14 cellular contexts compared by ENCODE assay signal in the genomic region with DNA sequence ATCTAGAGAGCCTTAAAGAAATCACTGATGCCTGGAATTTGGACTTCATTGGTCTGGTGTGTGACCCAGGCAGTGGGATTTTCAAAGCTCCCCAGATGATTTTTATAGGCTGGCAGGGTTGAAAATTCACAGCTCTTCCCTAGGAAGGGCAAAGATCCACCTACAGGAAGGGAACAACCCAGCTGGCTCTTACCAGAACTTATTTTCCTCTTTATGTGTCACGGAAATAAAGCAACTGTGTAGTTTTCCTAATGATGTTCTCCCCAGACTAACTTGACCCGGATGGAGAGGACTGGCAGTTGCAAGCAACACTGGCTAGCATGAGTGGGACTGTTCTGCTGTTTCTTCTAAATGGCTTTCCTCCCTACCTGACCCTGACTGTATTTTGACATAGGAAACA.
"Had no signal": no experiment of that assay in that cellular context is flagged by ENCODE, and none has a peak within 500 bp of the region (broad histone marks: within the 10 kb centered on the region; RNA-seq: fewer than 3 reads in every experiment).

No MANE protein-coding gene starts in this region.

- H3K36me3 ChIP-seq: breast epithelium, neutrophil had no signal

- H3K27ac Mint-ChIP-seq: dendritic cell treated with granulocyte-macrophage colony-stimulating factor and Interleukin-4, amounts not matched to agents 40 ng/mL and 50 ng/mL, for 4 days had no signal

- H3K4me3 ChIP-seq: breast epithelium, lower lobe of right lung, skin epidermis, testis had no signal

- H3K4me3 Mint-ChIP-seq: dendritic cell treated with granulocyte-macrophage colony-stimulating factor and Interleukin-4, amounts not matched to agents 40 ng/mL and 50 ng/mL, for 4 days; mesothelial cell of epicardium; naive thymus-derived CD8-positive, alpha-beta T cell had no signal

- ATAC-seq: activated CD4-positive, CD25-positive, alpha-beta regulatory T cell treated with anti-CD3 and anti-CD28 coated beads, Interleukin-2, amount 50 U/mL, for 24 hours; naive thymus-derived CD8-positive, alpha-beta T cell; stimulated activated naive CD8-positive, alpha-beta T cell treated with anti-CD3 and anti-CD28 coated beads, Interleukin-15, Interleukin-2, amounts not matched to agents 100 U/mL and 50 U/mL, for 24 hours had no signal

- H3K27me3 ChIP-seq: breast epithelium, neutrophil, testis had no signal

- DNase-seq: activated naive CD4-positive, alpha-beta T cell treated with Interleukin-2 at 50 U/mL for 16 hours; anterior cingulate cortex; cerebellar nuclear complex; glutamatergic neuron; lower lobe of right lung; naive thymus-derived CD8-positive, alpha-beta T cell; stimulated activated naive CD8-positive, alpha-beta T cell treated with anti-CD3 and anti-CD28 coated beads, Interleukin-15, Interleukin-2, amounts not matched to agents 100 U/mL and 50 U/mL, for 24 hours; testis had no signal

- H3K27ac ChIP-seq: lower lobe of right lung, neutrophil, testis had no signal

- H3K9me3 Mint-ChIP-seq: dendritic cell treated with granulocyte-macrophage colony-stimulating factor and Interleukin-4, amounts not matched to agents 40 ng/mL and 50 ng/mL, for 4 days; mesothelial cell of epicardium; naive thymus-derived CD8-positive, alpha-beta T cell had no signal

- H3K9me3 ChIP-seq: breast epithelium, lower lobe of right lung, neutrophil, testis had no signal

- H3K4me1 ChIP-seq: breast epithelium, lower lobe of right lung, testis had no signal

- H3K27me3 Mint-ChIP-seq: dendritic cell treated with granulocyte-macrophage colony-stimulating factor and Interleukin-4, amounts not matched to agents 40 ng/mL and 50 ng/mL, for 4 days; naive thymus-derived CD8-positive, alpha-beta T cell had no signal
